8 cellular contexts compared by ENCODE assay signal in genomic region chr2:229586746-229587705, GRCh38.
DNase-seq lines count a peak whose midpoint lies in the region; ATAC-seq and TF ChIP-seq lines count a peak whose summit lies in the region.

No MANE protein-coding gene starts in this region.

- TF ChIP-seq CTCF in brain microvascular endothelial cell (IDR thresholded peaks at IDR 0.05; ENCODE audit: low read depth, low read length, missing control alignments), result peak; percentile 94

- H3K4me2 ChIP-seq in skeletal muscle satellite cell (ENCODE audit: low read length), result peak overlapping the region; percentile 80

- H3K27me3 ChIP-seq in brain microvascular endothelial cell (replicated peaks) (no peaks in the 10 kb centered on the region), iPS-18a (ENCODE audit: control insufficient read depth, insufficient read depth, low read length) (no peaks in the 10 kb centered on the region), skeletal muscle satellite cell (ENCODE audit: control insufficient read depth, insufficient read depth, low read length) (no peaks in the 10 kb centered on the region)

- peak overlapping the region; percentile 18 for H3K27ac ChIP-seq in brain microvascular endothelial cell
- no peak overlapping the region for H3K27ac ChIP-seq in iPS-18a (ENCODE audit: low read length)

- H3K9ac ChIP-seq in iPS-18a (ENCODE audit: low read length), result no peak overlapping the region
- peak overlapping the region; percentile 61 for H3K9ac ChIP-seq in skeletal muscle satellite cell (ENCODE audit: low read depth, low read length)

- DNase-seq in DMS114 treated with DMSO at 0.1 percent for 48 hours (lab: John Stamatoyannopoulos, UW; ENCODE audit: unreplicated experiment), result peak; percentile 60
- peak; percentile 22 for DNase-seq in GM19238 (ENCODE audit: insufficient read length, low spot score)
- DNase-seq in NCI-H748 (lab: John Stamatoyannopoulos, UW; ENCODE audit: unreplicated experiment), result peak; percentile 62
- DNase-seq in brain microvascular endothelial cell, result peak; percentile 81

- ATAC-seq in HG03342 (IDR thresholded peaks at IDR 0.05; ENCODE audit: unreplicated experiment), result peak; percentile 91
- no peak for ATAC-seq in GM19452 (IDR thresholded peaks at IDR 0.05; ENCODE audit: unreplicated experiment)

- in situ Hi-C loops in brain microvascular endothelial cell (cut with HindIII; ENCODE audit: low pct_ligation_motif_present, low sequenced_read_pairs), result no loop called here

- H3K36me3 ChIP-seq in brain microvascular endothelial cell (replicated peaks), result no peaks in the 10 kb centered on the region
- no peaks in the 10 kb centered on the region for H3K36me3 ChIP-seq in iPS-18a (ENCODE audit: control insufficient read depth, low read depth, low read length)
- no peaks in the 10 kb centered on the region for H3K36me3 ChIP-seq in skeletal muscle satellite cell (ENCODE audit: insufficient read depth, low read length)

- H3K9me3 ChIP-seq in iPS-18a (ENCODE audit: control insufficient read depth, low read depth, low read length) (no peaks in the 10 kb centered on the region), skeletal muscle satellite cell (replicated peaks; ENCODE audit: low read length) (no peaks in the 10 kb centered on the region)

- H3K4me1 ChIP-seq in iPS-18a (ENCODE audit: control insufficient read depth, low read depth, low read length), result no peaks in the 10 kb centered on the region
- H3K4me1 ChIP-seq in skeletal muscle satellite cell (ENCODE audit: control insufficient read depth, insufficient read depth, low read length), result peaks cover 11% of the 10 kb centered on the region

- H3K4me3 ChIP-seq in brain microvascular endothelial cell (ENCODE audit: low read depth, low read length), result peak overlapping the region; percentile 34
- peak overlapping the region; percentile 39 for H3K4me3 ChIP-seq in iPS-18a (ENCODE audit: low read length)
- peak overlapping the region; percentile 60 for H3K4me3 ChIP-seq in skeletal muscle satellite cell (ENCODE audit: low read length)

Comparison
In these comparisons a context has a peak if more than half of its experiments do, and no peak if none do; other contexts are left out.
1. DNase-seq: peak in every context shown above with its lines; median percentile 81 in brain microvascular endothelial cell; 62 in NCI-H748; 60 in DMS114 treated with DMSO at 0.1 percent for 48 hours; 22 in GM19238.